1 cellular context compared by ENCODE assay signal in the genomic region with DNA sequence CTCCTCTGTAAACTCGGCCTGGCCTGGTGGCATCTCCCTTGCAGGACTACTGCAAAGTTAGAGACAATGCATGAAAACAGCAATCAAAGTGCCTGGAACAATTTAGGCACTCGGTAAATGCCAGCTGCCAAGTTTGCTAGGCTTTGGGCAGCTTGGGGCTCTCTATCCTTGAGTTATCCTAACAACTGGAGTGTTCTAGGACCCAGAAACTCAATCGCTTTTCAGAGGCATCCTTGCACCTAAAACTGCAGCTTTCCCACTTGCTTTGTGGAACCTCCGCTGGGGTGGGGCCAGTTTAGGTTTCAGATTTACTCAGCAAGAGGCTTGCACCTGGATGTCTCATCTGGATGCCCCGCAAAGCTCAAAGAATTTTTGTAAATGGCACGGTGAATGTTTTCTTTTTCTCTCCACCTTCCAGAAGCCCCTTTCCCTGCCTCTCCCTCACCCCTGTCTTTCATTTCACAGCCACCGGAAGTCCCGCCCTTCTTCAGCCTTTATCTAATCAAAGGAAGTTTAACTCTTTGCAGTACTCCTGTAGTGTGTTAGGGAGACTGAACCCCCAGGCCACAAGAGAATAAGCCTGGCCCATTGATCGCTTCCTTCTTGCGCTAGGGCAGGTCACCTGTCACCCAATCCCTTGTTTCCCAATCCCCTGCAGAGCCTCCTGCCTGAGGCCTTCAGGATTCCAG. TPM values are rescaled to one million over a fixed set of nuclear protein-coding genes. Genes with fewer than 3 reads are reported as not detected.
"Had no signal": no experiment of that assay in that cellular context is flagged by ENCODE, and none has a peak within 500 bp of the region (broad histone marks: within the 10 kb centered on the region; RNA-seq: fewer than 3 reads in every experiment).

No MANE protein-coding gene starts in this region.

RNA-seq across cellular contexts. Expression of a gene that starts 27.3 kb away (rescaled TPM):
- total RNA-seq: PC-9 had no signal
